33 cellular contexts compared by ENCODE assay signal in the genomic region with DNA sequence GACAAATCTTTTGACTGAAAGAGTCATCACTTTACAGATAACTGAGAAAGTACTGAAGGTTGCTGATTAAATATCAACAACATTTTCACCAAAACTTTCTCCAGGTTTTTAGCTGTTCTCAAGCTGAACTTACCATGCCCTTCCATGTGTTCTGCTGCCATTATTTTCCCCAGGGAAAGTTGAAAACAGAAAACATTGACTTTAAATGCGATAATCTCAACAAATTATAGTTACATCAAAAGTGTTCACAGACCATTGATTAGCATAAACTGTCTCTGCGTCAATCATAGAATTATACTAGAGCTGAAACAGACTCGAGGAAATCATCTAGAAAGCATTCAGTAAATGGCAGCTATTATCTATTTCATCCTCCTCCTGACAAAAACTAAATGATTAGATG.
"Had no signal": no experiment of that assay in that cellular context is flagged by ENCODE, and none has a peak within 500 bp of the region (broad histone marks: within the 10 kb centered on the region; RNA-seq: fewer than 3 reads in every experiment).

No MANE protein-coding gene starts in this region.

- H3K27me3 Mint-ChIP-seq: activated B cell treated with CpG ODN at 0.5 μM for 24 hours; activated CD4-positive, alpha-beta memory T cell treated with anti-CD3 and anti-CD28 coated beads for 36 hours; activated CD4-positive, alpha-beta T cell treated with anti-CD3 and anti-CD28 coated beads, Interleukin-2, amount 10 ng/mL, durations not matched to agents 24 days and 14 days; activated CD8-positive, alpha-beta T cell treated with anti-CD3 and anti-CD28 coated beads for 36 hours; activated naive CD8-positive, alpha-beta T cell treated with anti-CD3 and anti-CD28 coated beads, Interleukin-2, amount 10 ng/mL, durations not matched to agents 7 days and 5 days; activated T-helper 17 cell treated with anti-CD3 and anti-CD28 coated beads, Interleukin-2, amount 50 U/mL, for 72 hours had no signal

- H3K4me1 Mint-ChIP-seq: activated B cell treated with CpG ODN at 0.5 μM for 24 hours; activated CD4-positive, alpha-beta T cell treated with anti-CD3 and anti-CD28 coated beads, Interleukin-2, amount 10 ng/mL, durations not matched to agents 24 days and 14 days; activated T-helper 17 cell treated with anti-CD3 and anti-CD28 coated beads, Interleukin-2, amount 50 U/mL, for 72 hours had no signal

- H3K4me3 ChIP-seq: adrenal gland, body of pancreas, breast epithelium had no signal

- H3K36me3 ChIP-seq: breast epithelium had no signal

- H3K27ac Mint-ChIP-seq: activated B cell treated with CpG ODN at 0.5 μM for 24 hours; activated CD4-positive, alpha-beta memory T cell treated with anti-CD3 and anti-CD28 coated beads for 36 hours; activated CD4-positive, alpha-beta T cell treated with anti-CD3 and anti-CD28 coated beads, Interleukin-2, amount 10 ng/mL, durations not matched to agents 24 days and 14 days; activated CD8-positive, alpha-beta T cell treated with anti-CD3 and anti-CD28 coated beads for 36 hours; activated naive CD4-positive, alpha-beta T cell treated with anti-CD3 and anti-CD28 coated beads for 36 hours; activated naive CD4-positive, alpha-beta T cell treated with anti-CD3 and anti-CD28 coated beads, Interleukin-2, amount 50 U/mL, for 72 hours; activated naive CD8-positive, alpha-beta T cell treated with anti-CD3 and anti-CD28 coated beads, Interleukin-2, amount 10 ng/mL, durations not matched to agents 7 days and 5 days; activated T-cell treated with anti-CD3 and anti-CD28 coated beads, Interleukin-2, amount 50 U/mL, for 72 hours; activated T-helper 1 cell treated with anti-CD3 and anti-CD28 coated beads, Interleukin-12 subunit alpha, Interleukin-12 subunit beta, Interleukin-2, Interleukin-4 antibody, amounts not matched to agents 30 ng/mL and 10 ng/mL and 1 ng/mL, durations not matched to agents 14 hours and 24 hours and 36 hours; activated T-helper 17 cell treated with anti-CD3 and anti-CD28 coated beads, Interleukin-2, amount 50 U/mL, for 72 hours; T-helper 2 cell treated with Interferon-gamma antibody and Interleukin-4, amounts not matched to agents 5 μg/mL and 100 μg/mL, for 36 hours had no signal

- ATAC-seq: activated CD8-positive, alpha-beta T cell treated with anti-CD3 and anti-CD28 coated beads for 36 hours; activated naive CD4-positive, alpha-beta T cell treated with anti-CD3 and anti-CD28 coated beads, Interleukin-2, amount 50 U/mL, for 72 hours; activated T-cell treated with anti-CD3 and anti-CD28 coated beads, Interleukin-2, amount 50 U/mL, for 4 hours; activated T-cell treated with anti-CD3 and anti-CD28 coated beads, Interleukin-2, amount 50 U/mL, for 72 hours; activated T-helper 17 cell treated with anti-CD3 and anti-CD28 coated beads, Interleukin-2, amount 50 U/mL, for 72 hours; body of pancreas had no signal

- H3K4me1 ChIP-seq: adrenal gland, body of pancreas, breast epithelium had no signal

- H3K9me3 Mint-ChIP-seq: activated CD4-positive, alpha-beta memory T cell treated with anti-CD3 and anti-CD28 coated beads for 36 hours; activated CD4-positive, alpha-beta T cell treated with anti-CD3 and anti-CD28 coated beads, Interleukin-2, amount 10 ng/mL, durations not matched to agents 24 days and 14 days; activated naive CD4-positive, alpha-beta T cell treated with anti-CD3 and anti-CD28 coated beads for 36 hours; activated naive CD4-positive, alpha-beta T cell treated with anti-CD3 and anti-CD28 coated beads, Interleukin-2, amount 50 U/mL, for 72 hours; activated naive CD8-positive, alpha-beta T cell treated with anti-CD3 and anti-CD28 coated beads, Interleukin-2, amount 10 ng/mL, durations not matched to agents 7 days and 5 days; activated T-cell treated with anti-CD3 and anti-CD28 coated beads, Interleukin-2, amount 50 U/mL, for 4 hours; activated T-cell treated with anti-CD3 and anti-CD28 coated beads, Interleukin-2, amount 50 U/mL, for 72 hours; activated T-helper 1 cell treated with anti-CD3 and anti-CD28 coated beads, Interleukin-12 subunit alpha, Interleukin-12 subunit beta, Interleukin-2, Interleukin-4 antibody, amounts not matched to agents 30 ng/mL and 10 ng/mL and 1 ng/mL, durations not matched to agents 14 hours and 24 hours and 36 hours; activated T-helper 17 cell treated with anti-CD3 and anti-CD28 coated beads, Interleukin-2, amount 50 U/mL, for 72 hours; T-helper 2 cell treated with Interferon-gamma antibody and Interleukin-4, amounts not matched to agents 5 μg/mL and 100 μg/mL, for 36 hours had no signal

- DNase-seq: activated B cell treated with CpG ODN at 0.5 μM for 24 hours; activated CD4-positive, alpha-beta memory T cell treated with anti-CD3 and anti-CD28 coated beads for 36 hours; activated CD4-positive, alpha-beta T cell treated with anti-CD3 and anti-CD28 coated beads for 4 hours; activated CD4-positive, alpha-beta T cell treated with anti-CD3 and anti-CD28 coated beads, Interleukin-2, amount 10 ng/mL, durations not matched to agents 24 days and 14 days; activated CD4-positive, alpha-beta T cell treated with anti-CD3 and anti-CD28 coated beads, Interleukin-2, amount 50 U/mL, for 1 hour; activated CD4-positive, alpha-beta T cell treated with anti-CD3 and anti-CD28 coated beads, Interleukin-2, amount 50 U/mL, for 4 hours; activated CD4-positive, CD25-positive, alpha-beta regulatory T cell treated with anti-CD3 and anti-CD28 coated beads, Interleukin-2, amount 50 U/mL, for 72 hours; activated CD8-positive, alpha-beta memory T cell treated with anti-CD3 and anti-CD28 coated beads, Interleukin-2, amount 50 U/mL, for 4 hours; activated CD8-positive, alpha-beta T cell treated with anti-CD3 and anti-CD28 coated beads for 36 hours; activated effector memory CD4-positive, alpha-beta T cell treated with anti-CD3 and anti-CD28 coated beads, Interleukin-2, amount 50 U/mL, for 16 hours; activated gamma-delta T cell treated with Interleukin-2 at 50 U/mL for 16 hours; activated naive CD4-positive, alpha-beta T cell; activated naive CD4-positive, alpha-beta T cell treated with anti-CD3 and anti-CD28 coated beads for 36 hours; activated naive CD4-positive, alpha-beta T cell treated with anti-CD3 and anti-CD28 coated beads, Interleukin-2, amount 50 U/mL, for 16 hours; activated naive CD8-positive, alpha-beta T cell treated with anti-CD3 and anti-CD28 coated beads, Interleukin-2, amount 10 ng/mL, durations not matched to agents 7 days and 5 days; activated T-cell treated with anti-CD3 and anti-CD28 coated beads for 4 hours; activated T-cell treated with anti-CD3 and anti-CD28 coated beads, Interleukin-2, amount 50 U/mL, for 1 hour; activated T-cell treated with anti-CD3 and anti-CD28 coated beads, Interleukin-2, amount 50 U/mL, for 4 hours; activated T-cell treated with anti-CD3 and anti-CD28 coated beads, Interleukin-2, amount 50 U/mL, for 72 hours; adrenal gland; amniotic stem cell; aorta; body of pancreas; brain microvascular endothelial cell; central memory CD4-positive, alpha-beta T cell; T-helper 2 cell; T-helper 9 cell had no signal

- H3K27me3 ChIP-seq: adrenal gland, body of pancreas, brain microvascular endothelial cell, breast epithelium had no signal

- H3K27ac ChIP-seq: adrenal gland, body of pancreas, brain microvascular endothelial cell, breast epithelium, VCaP had no signal

- H3K9me3 ChIP-seq: adrenal gland, body of pancreas, breast epithelium had no signal

- H3K4me3 Mint-ChIP-seq: activated B cell treated with CpG ODN at 0.5 μM for 24 hours; activated CD4-positive, alpha-beta memory T cell treated with anti-CD3 and anti-CD28 coated beads for 36 hours; activated CD4-positive, alpha-beta T cell treated with anti-CD3 and anti-CD28 coated beads, Interleukin-2, amount 10 ng/mL, durations not matched to agents 24 days and 14 days; activated CD8-positive, alpha-beta T cell treated with anti-CD3 and anti-CD28 coated beads for 36 hours; activated naive CD4-positive, alpha-beta T cell treated with anti-CD3 and anti-CD28 coated beads for 36 hours; activated naive CD8-positive, alpha-beta T cell treated with anti-CD3 and anti-CD28 coated beads, Interleukin-2, amount 10 ng/mL, durations not matched to agents 7 days and 5 days; activated T-cell treated with anti-CD3 and anti-CD28 coated beads, Interleukin-2, amount 50 U/mL, for 4 hours; activated T-cell treated with anti-CD3 and anti-CD28 coated beads, Interleukin-2, amount 50 U/mL, for 72 hours; activated T-helper 1 cell treated with anti-CD3 and anti-CD28 coated beads, Interleukin-12 subunit alpha, Interleukin-12 subunit beta, Interleukin-2, Interleukin-4 antibody, amounts not matched to agents 30 ng/mL and 10 ng/mL and 1 ng/mL, durations not matched to agents 14 hours and 24 hours and 36 hours; activated T-helper 17 cell treated with anti-CD3 and anti-CD28 coated beads, Interleukin-2, amount 50 U/mL, for 72 hours; T-helper 2 cell treated with Interferon-gamma antibody and Interleukin-4, amounts not matched to agents 5 μg/mL and 100 μg/mL, for 36 hours had no signal
